13 cellular contexts compared by ENCODE assay signal in genomic region chr12:129381717-129382116, GRCh38.
DNase-seq lines count a peak whose midpoint lies in the region; ATAC-seq and TF ChIP-seq lines count a peak whose summit lies in the region.
"Had no signal": no experiment of that assay in that cellular context is flagged by ENCODE, and none has a peak within 500 bp of the region (broad histone marks: within the 10 kb centered on the region; RNA-seq: fewer than 3 reads in every experiment).

No MANE protein-coding gene starts in this region.

- H3K4me3 ChIP-seq in left lung: no peak overlapping the region
- H3K4me3 ChIP-seq in CD8-positive, alpha-beta T cell (ENCODE audit: low read depth, low read length): no peak overlapping the region
- H3K4me3 ChIP-seq: BLaER1 treated with 17β-estradiol and CSF1 and Interleukin-3, amounts not matched to agents 10 nM and 100 nM; HAP-1 had no signal

- CTCF ChIA-PET in CD8-positive, alpha-beta T cell (lab: Charles Lee): no interaction called here

- H3K36me3 Mint-ChIP-seq in CD8-positive, alpha-beta T cell: no peaks in the 10 kb centered on the region
- H3K36me3 Mint-ChIP-seq: CD4-positive, CD25-positive, alpha-beta regulatory T cell had no signal

- no peaks in the 10 kb centered on the region for H3K9me3 Mint-ChIP-seq in CD8-positive, alpha-beta T cell

- H3K4me1 ChIP-seq in left lung: no peaks in the 10 kb centered on the region
- no peaks in the 10 kb centered on the region for H3K4me1 ChIP-seq in CD8-positive, alpha-beta T cell (ENCODE audit: insufficient read depth, low read length)
- H3K4me1 ChIP-seq: BLaER1 treated with 17β-estradiol and CSF1 and Interleukin-3, amounts not matched to agents 10 nM and 100 nM; HAP-1 had no signal

- ATAC-seq in left lung (peak; percentile 57), HG03135 (IDR thresholded peaks at IDR 0.05; ENCODE audit: unreplicated experiment) (no peak), GM18909 (IDR thresholded peaks at IDR 0.05; ENCODE audit: poor library complexity, unreplicated experiment) (no peak)
- no peak for ATAC-seq in CD8-positive, alpha-beta T cell

- intact Hi-C loops in left lung (cut with DNase I): no loop called here
- intact Hi-C loops in CD8-positive, alpha-beta T cell (cut with DNase I, micrococcal nuclease): no loop called here

- POLR2A ChIA-PET in CD8-positive, alpha-beta T cell (lab: Charles Lee): no interaction called here

- DNase-seq in NCI-H510A treated with DMSO at 0.1 percent for 48 hours (lab: John Stamatoyannopoulos, UW) (peak; percentile 54), NCI-H510A (lab: John Stamatoyannopoulos, UW) (no peak), NCI-H774 (lab: John Stamatoyannopoulos, UW) (peak; percentile 19), left lung (no peak)
- DNase-seq in CD8-positive, alpha-beta T cell: no peak
- DNase-seq: 8988T; CD4-positive, CD25-positive, alpha-beta regulatory T cell; GF-D8 had no signal

- H3K27me3 ChIP-seq in left lung: no peaks in the 10 kb centered on the region
- no peaks in the 10 kb centered on the region for H3K27me3 ChIP-seq in CD8-positive, alpha-beta T cell (ENCODE audit: insufficient read depth, low read length)
- H3K27me3 ChIP-seq: BLaER1 treated with 17β-estradiol and CSF1 and Interleukin-3, amounts not matched to agents 10 nM and 100 nM had no signal

- no peaks in the 10 kb centered on the region for H3K27me3 Mint-ChIP-seq in CD8-positive, alpha-beta T cell (ENCODE audit: low read depth)
- H3K27me3 Mint-ChIP-seq: CD4-positive, CD25-positive, alpha-beta regulatory T cell had no signal

- no peaks in the 10 kb centered on the region for H3K36me3 ChIP-seq in left lung
- H3K36me3 ChIP-seq in CD8-positive, alpha-beta T cell (ENCODE audit: insufficient read depth, low read length): no peaks in the 10 kb centered on the region
- H3K36me3 ChIP-seq: BLaER1 treated with 17β-estradiol and CSF1 and Interleukin-3, amounts not matched to agents 10 nM and 100 nM; HAP-1 had no signal

- no peaks in the 10 kb centered on the region for H3K4me1 Mint-ChIP-seq in CD8-positive, alpha-beta T cell (ENCODE audit: low read depth)
- H3K4me1 Mint-ChIP-seq: CD4-positive, CD25-positive, alpha-beta regulatory T cell had no signal

- no peak overlapping the region for H3K27ac Mint-ChIP-seq in CD8-positive, alpha-beta T cell
- H3K27ac Mint-ChIP-seq: CD4-positive, CD25-positive, alpha-beta regulatory T cell had no signal

- H3K9me3 ChIP-seq in left lung: peaks cover 0 to 18% of the 10 kb centered on the region in 2 donors
- H3K9me3 ChIP-seq in CD8-positive, alpha-beta T cell (ENCODE audit: low read length): no peaks in the 10 kb centered on the region
- H3K9me3 ChIP-seq: HAP-1 had no signal

- TF ChIP-seq CTCF in left lung (IDR thresholded peaks at IDR 0.05): no peak
- no peak for TF ChIP-seq CTCF in CD8-positive, alpha-beta T cell (IDR thresholded peaks at IDR 0.05)

- H3K27ac ChIP-seq in left lung: no peak overlapping the region
- H3K27ac ChIP-seq in CD8-positive, alpha-beta T cell (ENCODE audit: low read depth, low read length): no peak overlapping the region
- H3K27ac ChIP-seq: BLaER1 treated with 17β-estradiol and CSF1 and Interleukin-3, amounts not matched to agents 10 nM and 100 nM; HL-60 had no signal

- no peak overlapping the region for H3K4me3 Mint-ChIP-seq in CD8-positive, alpha-beta T cell
- H3K4me3 Mint-ChIP-seq: CD4-positive, CD25-positive, alpha-beta regulatory T cell had no signal

Comparison
In these comparisons a context has a peak if more than half of its experiments do, and no peak if none do; other contexts are left out.
1. DNase-seq: peak in NCI-H510A treated with DMSO at 0.1 percent for 48 hours (single experiment) and NCI-H774 (single experiment); none in NCI-H510A (single experiment), left lung (0 of 2) and CD8-positive, alpha-beta T cell (0 of 7).